In the genomic region with DNA sequence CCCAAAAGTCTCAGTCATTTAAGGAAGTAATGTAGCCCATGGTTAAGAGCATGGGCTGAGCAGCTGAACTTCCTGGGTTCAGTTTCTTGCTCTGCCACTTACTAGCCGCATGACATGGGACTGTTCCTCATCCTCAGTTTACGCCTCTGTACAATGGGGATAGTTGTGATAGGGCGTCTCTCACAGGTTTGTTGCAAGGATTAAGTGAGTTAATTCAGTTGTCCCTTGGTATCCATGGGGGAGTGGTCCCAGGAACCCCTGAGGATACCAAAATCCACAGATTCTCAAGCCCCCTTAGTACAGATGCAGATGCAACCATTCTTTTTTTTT, we compare ENCODE assay signal across 1 cellular context.
TF ChIP-seq lines count a peak whose summit lies in the region.

No MANE protein-coding gene starts in this region.

TF ChIP-seq in HepG2, 621 proteins besides CTCF, POLR2A, EP300 and RAD21 (continued from another document):
- TF ChIP-seq, protein P1, sequence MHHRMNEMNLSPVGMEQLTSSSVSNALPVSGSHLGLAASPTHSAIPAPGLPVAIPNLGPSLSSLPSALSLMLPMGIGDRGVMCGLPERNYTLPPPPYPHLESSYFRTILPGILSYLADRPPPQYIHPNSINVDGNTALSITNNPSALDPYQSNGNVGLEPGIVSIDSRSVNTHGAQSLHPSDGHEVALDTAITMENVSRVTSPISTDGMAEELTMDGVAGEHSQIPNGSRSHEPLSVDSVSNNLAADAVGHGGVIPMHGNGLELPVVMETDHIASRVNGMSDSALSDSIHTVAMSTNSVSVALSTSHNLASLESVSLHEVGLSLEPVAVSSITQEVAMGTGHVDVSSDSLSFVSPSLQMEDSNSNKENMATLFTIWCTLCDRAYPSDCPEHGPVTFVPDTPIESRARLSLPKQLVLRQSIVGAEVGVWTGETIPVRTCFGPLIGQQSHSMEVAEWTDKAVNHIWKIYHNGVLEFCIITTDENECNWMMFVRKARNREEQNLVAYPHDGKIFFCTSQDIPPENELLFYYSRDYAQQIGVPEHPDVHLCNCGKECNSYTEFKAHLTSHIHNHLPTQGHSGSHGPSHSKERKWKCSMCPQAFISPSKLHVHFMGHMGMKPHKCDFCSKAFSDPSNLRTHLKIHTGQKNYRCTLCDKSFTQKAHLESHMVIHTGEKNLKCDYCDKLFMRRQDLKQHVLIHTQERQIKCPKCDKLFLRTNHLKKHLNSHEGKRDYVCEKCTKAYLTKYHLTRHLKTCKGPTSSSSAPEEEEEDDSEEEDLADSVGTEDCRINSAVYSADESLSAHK (CRISPR knock-in tag; IDR thresholded peaks at IDR 0.05; ENCODE audit: borderline replicate concordance) = no peak
